Comparison of ENCODE assay signal across 12 cellular contexts in genomic region chr2:3168230-3168891, GRCh38.
DNase-seq lines count a peak whose midpoint lies in the region; ATAC-seq lines count a peak whose summit lies in the region.
"Had no signal": no experiment of that assay in that cellular context is flagged by ENCODE, and none has a peak within 500 bp of the region (broad histone marks: within the 10 kb centered on the region; RNA-seq: fewer than 3 reads in every experiment).

No MANE protein-coding gene starts in this region.

- no peak overlapping the region for H2BK12ac ChIP-seq in mesenchymal stem cell (ENCODE audit: low read length in 2 of 2)

- H3K4me2 ChIP-seq in mesenchymal stem cell (ENCODE audit: low read length, poor library complexity, severe bottlenecking): no peak overlapping the region
- H3K4me2 ChIP-seq: BLaER1 treated with 17β-estradiol and CSF1 and Interleukin-3, amounts not matched to agents 10 nM and 100 nM had no signal

- H3K79me1 ChIP-seq in mesenchymal stem cell (replicated peaks; ENCODE audit: low read length, poor library complexity, severe bottlenecking): no peaks in the 10 kb centered on the region

- no peak for ATAC-seq in HG03442 (IDR thresholded peaks at IDR 0.05; ENCODE audit: unreplicated experiment)
- ATAC-seq: mucosa of descending colon had no signal

- no peaks in the 10 kb centered on the region for H3K27me3 ChIP-seq in mesenchymal stem cell (ENCODE audit: control insufficient read depth in 1 of 2, insufficient read depth in 1 of 2, low read length in 2 of 2)
- H3K27me3 ChIP-seq: BLaER1 treated with 17β-estradiol and CSF1 and Interleukin-3, amounts not matched to agents 10 nM and 100 nM had no signal

- no peak overlapping the region for H2BK120ac ChIP-seq in mesenchymal stem cell (ENCODE audit: low read depth, low read length)

- H4K91ac ChIP-seq in mesenchymal stem cell (ENCODE audit: low read length): no peak overlapping the region

- WGBS in mesenchymal stem cell: 55% methylated on average over 15 of the region's 17 CpGs

- no peak overlapping the region for H3K23ac ChIP-seq in mesenchymal stem cell (ENCODE audit: low read length in 2 of 2)

- H2BK5ac ChIP-seq in mesenchymal stem cell (ENCODE audit: low read depth, low read length, poor library complexity, severe bottlenecking): no peak overlapping the region

- no peak overlapping the region for H2BK15ac ChIP-seq in mesenchymal stem cell (ENCODE audit: low read depth, poor library complexity, severe bottlenecking)

- peaks cover 0 to 37% of the 10 kb centered on the region in 2 experiments for H3K36me3 ChIP-seq in mesenchymal stem cell (ENCODE audit: control insufficient read depth in 1 of 2, insufficient read depth in 2 of 2, low read depth in 1 of 2, low read length in 2 of 2)

- peak overlapping the region; percentile 75 for H4K8ac ChIP-seq in mesenchymal stem cell (ENCODE audit: low read length)

- no peak overlapping the region for H3K9ac ChIP-seq in mesenchymal stem cell (ENCODE audit: low read length)
- H3K9ac ChIP-seq: BLaER1 treated with 17β-estradiol and CSF1 and Interleukin-3, amounts not matched to agents 10 nM and 100 nM had no signal

- H3K9me3 ChIP-seq in mesenchymal stem cell (ENCODE audit: control insufficient read depth, low read length): no peaks in the 10 kb centered on the region

- H3K4me3 ChIP-seq in mesenchymal stem cell (ENCODE audit: insufficient read depth in 1 of 2, low read depth in 1 of 2, low read length in 2 of 2): peak overlapping the region in 1 of 2 experiments; percentile 37
- H3K4me3 ChIP-seq: BLaER1 treated with 17β-estradiol and CSF1 and Interleukin-3, amounts not matched to agents 10 nM and 100 nM; mucosa of descending colon had no signal

- no peak overlapping the region for H3K14ac ChIP-seq in mesenchymal stem cell (ENCODE audit: low read length in 2 of 2)

- no peak overlapping the region for H2AFZ ChIP-seq in mesenchymal stem cell (ENCODE audit: low read depth, low read length)

- DNase-seq in AG08396 (ENCODE audit: low spot score) (peak; percentile 61), HK-2 (ENCODE audit: unreplicated experiment) (peak; percentile 34), dedifferentiated amniotic fluid mesenchymal stem cell (ENCODE audit: extremely low spot score) (peak; percentile 79), mesenchymal stem cell (peak; percentile 74), superior temporal gyrus (ENCODE audit: extremely low spot score) (no peak), H4 (ENCODE audit: low spot score) (no peak)
- DNase-seq in stimulated activated naive CD4-positive, alpha-beta T cell (lab: John Stamatoyannopoulos, UW): no peak
- DNase-seq: MM.1S, mucosa of descending colon, SW 1271 had no signal

- H3K27ac ChIP-seq in mesenchymal stem cell (ENCODE audit: low read length, poor library complexity, severe bottlenecking): no peak overlapping the region
- H3K27ac ChIP-seq: BLaER1 treated with 17β-estradiol and CSF1 and Interleukin-3, amounts not matched to agents 10 nM and 100 nM had no signal

- H3K4ac ChIP-seq in mesenchymal stem cell (ENCODE audit: low read depth in 1 of 2, low read length in 2 of 2): no peak overlapping the region

- no peak overlapping the region for H2AK5ac ChIP-seq in mesenchymal stem cell (ENCODE audit: low read length, severe bottlenecking)

- H3K4me1 ChIP-seq in mesenchymal stem cell (ENCODE audit: control insufficient read depth, insufficient read depth, low read depth, low read length): peaks cover 12% of the 10 kb centered on the region

- peak overlapping the region; percentile 14 to 28 for H3K18ac ChIP-seq in mesenchymal stem cell (ENCODE audit: low read depth in 1 of 2, low read length in 2 of 2)

Comparison
In these comparisons a context has a peak if more than half of its experiments do, and no peak if none do; other contexts are left out.
1. DNase-seq: peak in AG08396 (single experiment), HK-2 (single experiment), dedifferentiated amniotic fluid mesenchymal stem cell (single experiment) and mesenchymal stem cell (single experiment); none in superior temporal gyrus (single experiment), stimulated activated naive CD4-positive, alpha-beta T cell (0 of 6) and H4 (single experiment).